7 cellular contexts compared by ENCODE assay signal in genomic region chr22:26916236-26916635, GRCh38.
"Had no signal": no experiment of that assay in that cellular context is flagged by ENCODE, and none has a peak within 500 bp of the region (broad histone marks: within the 10 kb centered on the region; RNA-seq: fewer than 3 reads in every experiment).

No MANE protein-coding gene starts in this region.

- ATAC-seq: GM23338 had no signal

- DNase-seq: H9, HCEC 1CT, IMR-90 had no signal

- FAIRE-seq: H1, H54, HTR-8/SVneo had no signal

- H3K4me3 ChIP-seq: GM23338 had no signal
